In genomic region chr17:48636177-48637018, GRCh38 we compare ENCODE assay signal across 1 cellular context.
TF ChIP-seq lines count a peak whose summit lies in the region.

No MANE protein-coding gene starts in this region.

TF ChIP-seq in K562, 482 proteins besides CTCF, POLR2A, EP300 and RAD21 (continued from another document and continues in another):
- TF ChIP-seq ZNF407 (IDR thresholded peaks at IDR 0.05; ENCODE audit: low read depth) (no peak), ATF3 (IDR thresholded peaks at IDR 0.05) (no peak), ATF3 (CRISPR knock-in tag; conservative IDR thresholded peaks at IDR 0.05) (no peak), HNRNPLL (IDR thresholded peaks at IDR 0.05; ENCODE audit: low read depth, low read length, poor library complexity, severe bottlenecking) (peak; percentile 18), OTX1 (CRISPR knock-in tag; IDR thresholded peaks at IDR 0.05) (no peak), HMGN3 (IDR thresholded peaks at IDR 0.05; ENCODE audit: borderline replicate concordance, extremely low read depth, insufficient read length, low read depth, low read length) (peak; percentile 71), PCBP1 (IDR thresholded peaks at IDR 0.05; ENCODE audit: low read depth, low read length, poor library complexity, severe bottlenecking) (no peak), ATF1 (CRISPR knock-in tag; IDR thresholded peaks at IDR 0.05) (no peak), ATF1 (tag; IDR thresholded peaks at IDR 0.05) (peak; percentile 38), GATAD2B (IDR thresholded peaks at IDR 0.05; ENCODE audit: borderline replicate concordance) (no peak), JUND (IDR thresholded peaks at IDR 0.05; ENCODE audit: borderline replicate concordance, low read depth, low read length) (peak; percentile 64), JUND (tag; IDR thresholded peaks at IDR 0.05; ENCODE audit: borderline replicate concordance, low read depth, low read length) (peak; percentile 26; the same call in 1 of the 3 replicates), CBFB (CRISPR knock-in tag; IDR thresholded peaks at IDR 0.05) (no peak), CEBPG (CRISPR knock-in tag; IDR thresholded peaks at IDR 0.05) (no peak), CEBPG (tag; conservative IDR thresholded peaks at IDR 0.05 in 1 of 2, IDR thresholded peaks at IDR 0.05 in 1 of 2) (no peak), HNRNPK (IDR thresholded peaks at IDR 0.05; ENCODE audit: low read depth, low read length, poor library complexity, severe bottlenecking) (no peak), THAP12 (CRISPR knock-in tag; IDR thresholded peaks at IDR 0.05) (0 out of 2 replicates have a peak, but pooled peaks have one; percentile 45), BCL6 (CRISPR knock-in tag; IDR thresholded peaks at IDR 0.05) (no peak), FOXK1 (CRISPR knock-in tag; IDR thresholded peaks at IDR 0.05; ENCODE audit: borderline replicate concordance) (no peak), ETS1 (conservative IDR thresholded peaks at IDR 0.05; ENCODE audit: control insufficient read depth, low read depth, low read length) (no peak), ATF2 (CRISPR knock-in tag; IDR thresholded peaks at IDR 0.05) (no peak), DIDO1 (tag; IDR thresholded peaks at IDR 0.05; ENCODE audit: low read depth) (no peak), KAT2B (IDR thresholded peaks at IDR 0.05; ENCODE audit: low read depth, low read length) (no peak), KDM2B (CRISPR knock-in tag; IDR thresholded peaks at IDR 0.05) (no peak), RNF2 (IDR thresholded peaks at IDR 0.05) (no peak), LCOR (CRISPR knock-in tag; IDR thresholded peaks at IDR 0.05) (0 out of 2 replicates have a peak, but pooled peaks have one; percentile 37), ZNF740 (CRISPR knock-in tag; IDR thresholded peaks at IDR 0.05) (no peak), ZNF740 (tag; IDR thresholded peaks at IDR 0.05) (no peak), IRF2 (CRISPR knock-in tag; IDR thresholded peaks at IDR 0.05) (no peak), ZBTB1 (CRISPR knock-in tag; IDR thresholded peaks at IDR 0.05; ENCODE audit: borderline replicate concordance, low read depth) (no peak), SIN3B (IDR thresholded peaks at IDR 0.05; ENCODE audit: low read depth) (no peak), ZC3H11A (IDR thresholded peaks at IDR 0.05; ENCODE audit: low read depth, low read length) (no peak), ZFP1 (CRISPR knock-in tag; IDR thresholded peaks at IDR 0.05) (no peak), HDAC8 (tag; IDR thresholded peaks at IDR 0.05) (no peak), COPS2 (conservative IDR thresholded peaks at IDR 0.05) (no peak), SNRNP70 (optimal IDR thresholded peaks at IDR 0.05; ENCODE audit: low read depth, low read length) (no peak), ZNF76 (CRISPR knock-in tag; IDR thresholded peaks at IDR 0.05; ENCODE audit: borderline replicate concordance) (no peak), ESRRB (CRISPR knock-in tag; IDR thresholded peaks at IDR 0.05; ENCODE audit: borderline replicate concordance) (no peak), BACH1 (tag; IDR thresholded peaks at IDR 0.05) (no peak), ZNF143 (CRISPR knock-in tag; IDR thresholded peaks at IDR 0.05) (no peak), FOXA1 (IDR thresholded peaks at IDR 0.05; ENCODE audit: borderline replicate concordance) (no peak), NR0B1 (IDR thresholded peaks at IDR 0.05; ENCODE audit: partially characterized antibody) (no peak), ZBTB11 (CRISPR knock-in tag; IDR thresholded peaks at IDR 0.05) (no peak), TEAD2 (tag; IDR thresholded peaks at IDR 0.05) (no peak), BRF2 (IDR thresholded peaks at IDR 0.05; ENCODE audit: borderline replicate concordance, insufficient read depth, insufficient read length) (no peak)
